Comparison of ENCODE assay signal across 21 cellular contexts in genomic region chr15:25245801-25246622, GRCh38.
A peak's percentile ranks its signal among the peaks of the same experiment; 100 is the strongest.
DNase-seq lines count a peak whose midpoint lies in the region; ATAC-seq, FAIRE-seq and TF ChIP-seq lines count a peak whose summit lies in the region.
"Had no signal": no experiment of that assay in that cellular context is flagged by ENCODE, and none has a peak within 500 bp of the region (broad histone marks: within the 10 kb centered on the region; RNA-seq: fewer than 3 reads in every experiment).

No MANE protein-coding gene starts in this region.

- peaks cover 0 to 2% of the 10 kb centered on the region in 2 donors for H3K9me3 Mint-ChIP-seq in natural killer cell
- no peaks in the 10 kb centered on the region for H3K9me3 Mint-ChIP-seq in natural killer cell treated with Interleukin-12 subunit alpha and Interleukin-12 subunit beta and Interleukin-15 and Interleukin-18, amount 100 ng/mL, for 72 hours
- H3K9me3 Mint-ChIP-seq in activated naive CD4-positive, alpha-beta T cell treated with anti-CD3 and anti-CD28 coated beads for 36 hours = peaks cover 11% of the 10 kb centered on the region
- H3K9me3 Mint-ChIP-seq: central memory CD8-positive, alpha-beta T cell; memory B cell had no signal

- H3K4me3 Mint-ChIP-seq in natural killer cell = no peak overlapping the region
- no peak overlapping the region for H3K4me3 Mint-ChIP-seq in natural killer cell treated with Interleukin-12 subunit alpha and Interleukin-12 subunit beta and Interleukin-15 and Interleukin-18, amount 100 ng/mL, for 72 hours
- no peak overlapping the region for H3K4me3 Mint-ChIP-seq in activated naive CD4-positive, alpha-beta T cell treated with anti-CD3 and anti-CD28 coated beads for 36 hours
- H3K4me3 Mint-ChIP-seq: activated CD8-positive, alpha-beta T cell treated with anti-CD3 and anti-CD28 coated beads, Interleukin-2, amount 10 ng/mL, durations not matched to agents 7 days and 5 days; CD8-positive, alpha-beta memory T cell; central memory CD8-positive, alpha-beta T cell; effector memory CD8-positive, alpha-beta T cell; memory B cell; naive thymus-derived CD4-positive, alpha-beta T cell had no signal

- CTCF ChIA-PET in activated naive CD4-positive, alpha-beta T cell treated with anti-CD3 and anti-CD28 coated beads for 36 hours (lab: Charles Lee) = no interaction called here

- no peaks in the 10 kb centered on the region for H3K27me3 ChIP-seq in esophagus muscularis mucosa
- no peaks in the 10 kb centered on the region for H3K27me3 ChIP-seq in pancreas
- H3K27me3 ChIP-seq: heart right ventricle, suprapubic skin had no signal

- TF ChIP-seq EP300 in esophagus muscularis mucosa (IDR thresholded peaks at IDR 0.05) = no peak

- ATAC-seq in natural killer cell = no peak
- ATAC-seq in natural killer cell treated with Interleukin-12 subunit alpha and Interleukin-12 subunit beta and Interleukin-15 and Interleukin-18, amount 100 ng/mL, for 72 hours = no peak
- ATAC-seq in pancreas = no peak
- ATAC-seq: activated CD8-positive, alpha-beta T cell treated with anti-CD3 and anti-CD28 coated beads, Interleukin-2, amount 10 ng/mL, durations not matched to agents 7 days and 5 days; effector memory CD8-positive, alpha-beta T cell; heart right ventricle; naive thymus-derived CD4-positive, alpha-beta T cell; PC-3 had no signal

- H3K36me3 ChIP-seq in esophagus muscularis mucosa (peaks cover 0 to 2% (median 0%) of the 10 kb centered on the region in 4 donors), pancreas (no peaks in the 10 kb centered on the region)
- H3K36me3 ChIP-seq: heart right ventricle, suprapubic skin had no signal

- no peaks in the 10 kb centered on the region for H3K4me1 Mint-ChIP-seq in natural killer cell
- H3K4me1 Mint-ChIP-seq in natural killer cell treated with Interleukin-12 subunit alpha and Interleukin-12 subunit beta and Interleukin-15 and Interleukin-18, amount 100 ng/mL, for 72 hours (ENCODE audit: low read depth in 2 of 2) = no peaks in the 10 kb centered on the region
- H3K4me1 Mint-ChIP-seq in activated naive CD4-positive, alpha-beta T cell treated with anti-CD3 and anti-CD28 coated beads for 36 hours (ENCODE audit: low read depth) = no peaks in the 10 kb centered on the region
- H3K4me1 Mint-ChIP-seq: CD8-positive, alpha-beta memory T cell; central memory CD8-positive, alpha-beta T cell; memory B cell; naive thymus-derived CD4-positive, alpha-beta T cell had no signal

- H3K27ac Mint-ChIP-seq in natural killer cell = no peak overlapping the region
- no peak overlapping the region for H3K27ac Mint-ChIP-seq in natural killer cell treated with Interleukin-12 subunit alpha and Interleukin-12 subunit beta and Interleukin-15 and Interleukin-18, amount 100 ng/mL, for 72 hours
- no peak overlapping the region for H3K27ac Mint-ChIP-seq in activated naive CD4-positive, alpha-beta T cell treated with anti-CD3 and anti-CD28 coated beads for 36 hours
- H3K27ac Mint-ChIP-seq: activated CD8-positive, alpha-beta T cell treated with anti-CD3 and anti-CD28 coated beads, Interleukin-2, amount 10 ng/mL, durations not matched to agents 7 days and 5 days; activated T-helper 2 cell treated with anti-CD3 and anti-CD28 coated beads, Interferon-gamma antibody, Interleukin-2, Interleukin-4, amounts not matched to agents 10 μg/mL and 5 μg/mL and 100 μg/mL, durations not matched to agents 14 hours and 24 hours and 36 hours; CD8-positive, alpha-beta memory T cell; effector memory CD8-positive, alpha-beta T cell; memory B cell; naive thymus-derived CD4-positive, alpha-beta T cell had no signal

- H3K27ac ChIP-seq in esophagus muscularis mucosa (replicated peaks in 1 of 4) (no peak overlapping the region), pancreas (no peak overlapping the region)
- H3K27ac ChIP-seq: heart right ventricle, suprapubic skin had no signal

- H3K4me1 ChIP-seq in esophagus muscularis mucosa (no peaks in the 10 kb centered on the region), pancreas (no peaks in the 10 kb centered on the region)
- H3K4me1 ChIP-seq: heart right ventricle, suprapubic skin had no signal

- no peaks in the 10 kb centered on the region for H3K27me3 Mint-ChIP-seq in natural killer cell (ENCODE audit: low read depth in 2 of 2)
- no peaks in the 10 kb centered on the region for H3K27me3 Mint-ChIP-seq in natural killer cell treated with Interleukin-12 subunit alpha and Interleukin-12 subunit beta and Interleukin-15 and Interleukin-18, amount 100 ng/mL, for 72 hours
- no peaks in the 10 kb centered on the region for H3K27me3 Mint-ChIP-seq in activated naive CD4-positive, alpha-beta T cell treated with anti-CD3 and anti-CD28 coated beads for 36 hours (ENCODE audit: low read depth)
- H3K27me3 Mint-ChIP-seq: CD8-positive, alpha-beta memory T cell; central memory CD8-positive, alpha-beta T cell; effector memory CD8-positive, alpha-beta T cell; memory B cell; naive thymus-derived CD4-positive, alpha-beta T cell had no signal

- 90% methylated on average over 11 of the region's 17 CpGs for WGBS in esophagus muscularis mucosa
- 73% methylated on average over 17 of the region's 17 CpGs for WGBS in pancreas, 2 donors

- intact Hi-C loops in natural killer cell (cut with micrococcal nuclease) = no loop called here
- intact Hi-C loops in esophagus muscularis mucosa (cut with DNase I) = no loop called here
- intact Hi-C loops in pancreas (cut with DNase I) = no loop called here
- intact Hi-C loops in activated naive CD4-positive, alpha-beta T cell treated with anti-CD3 and anti-CD28 coated beads for 36 hours (cut with micrococcal nuclease) = no loop called here

- peak; percentile 10 for DNase-seq in natural killer cell
- no peak for DNase-seq in natural killer cell treated with Interleukin-12 subunit alpha and Interleukin-12 subunit beta and Interleukin-15 and Interleukin-18, amount 100 ng/mL, for 72 hours (ENCODE audit: low spot score)
- DNase-seq in esophagus muscularis mucosa (ENCODE audit: extremely low spot score) = peak; percentile 64
- DNase-seq in pancreas = peak in 4 of 6 donors; percentile 4 to 30 (median 16)
- DNase-seq in activated naive CD4-positive, alpha-beta T cell treated with anti-CD3 and anti-CD28 coated beads for 36 hours = no peak
- no peak for DNase-seq in NCI-H774 (lab: John Stamatoyannopoulos, UW)
- DNase-seq in NCI-H510A treated with DMSO at 0.1 percent for 48 hours (lab: John Stamatoyannopoulos, UW) = no peak
- DNase-seq: activated CD8-positive, alpha-beta T cell treated with anti-CD3 and anti-CD28 coated beads, Interleukin-2, amount 10 ng/mL, durations not matched to agents 7 days and 5 days; amniotic stem cell; DMS79; effector memory CD8-positive, alpha-beta T cell; NCI-H1436; NCI-H2171 treated with DMSO at 0.1 percent for 48 hours; PC-3 had no signal

- H3K4me3 ChIP-seq in esophagus muscularis mucosa (no peak overlapping the region), pancreas (no peak overlapping the region)
- H3K4me3 ChIP-seq: heart right ventricle, suprapubic skin had no signal

- no peak for TF ChIP-seq POLR2A in esophagus muscularis mucosa (IDR thresholded peaks at IDR 0.05; ENCODE audit: low read depth)

- H3K36me3 Mint-ChIP-seq in natural killer cell = no peaks in the 10 kb centered on the region
- no peaks in the 10 kb centered on the region for H3K36me3 Mint-ChIP-seq in natural killer cell treated with Interleukin-12 subunit alpha and Interleukin-12 subunit beta and Interleukin-15 and Interleukin-18, amount 100 ng/mL, for 72 hours
- no peaks in the 10 kb centered on the region for H3K36me3 Mint-ChIP-seq in activated naive CD4-positive, alpha-beta T cell treated with anti-CD3 and anti-CD28 coated beads for 36 hours (ENCODE audit: low read depth)
- H3K36me3 Mint-ChIP-seq: CD8-positive, alpha-beta memory T cell; memory B cell had no signal

- FAIRE-seq in pancreas (lab: Jason Lieb, UNC) = no peak

- TF ChIP-seq CTCF in natural killer cell (IDR thresholded peaks at IDR 0.05) (no peak), esophagus muscularis mucosa (IDR thresholded peaks at IDR 0.05) (no peak), pancreas (IDR thresholded peaks at IDR 0.05) (no peak)

- H3K9me3 ChIP-seq in esophagus muscularis mucosa (peaks cover 0 to 71% (median 28%) of the 10 kb centered on the region in 4 donors), pancreas (no peaks in the 10 kb centered on the region)

Comparison
In these comparisons a context has a peak if more than half of its experiments do, and no peak if none do; other contexts are left out.
1. DNase-seq: peak in natural killer cell (single experiment), esophagus muscularis mucosa (single experiment) and pancreas (4 of 6); none in natural killer cell treated with Interleukin-12 subunit alpha and Interleukin-12 subunit beta and Interleukin-15 and Interleukin-18, amount 100 ng/mL, for 72 hours (single experiment), activated naive CD4-positive, alpha-beta T cell treated with anti-CD3 and anti-CD28 coated beads for 36 hours (single experiment), NCI-H774 (single experiment) and NCI-H510A treated with DMSO at 0.1 percent for 48 hours (single experiment).